23 cellular contexts compared by ENCODE assay signal in genomic region chr5:147773587-147773986, GRCh38. TPM values are rescaled to one million over a fixed set of nuclear protein-coding genes. Genes with fewer than 3 reads are reported as not detected.
A peak's percentile ranks its signal among the peaks of the same experiment; 100 is the strongest.
DNase-seq lines count a peak whose midpoint lies in the region; ATAC-seq and TF ChIP-seq lines count a peak whose summit lies in the region.
"Had no signal": no experiment of that assay in that cellular context is flagged by ENCODE, and none has a peak within 500 bp of the region (broad histone marks: within the 10 kb centered on the region; RNA-seq: fewer than 3 reads in every experiment).

No MANE protein-coding gene starts in this region.

- H3K4me3 Mint-ChIP-seq in H9 (no peak overlapping the region), MCF 10A (ENCODE audit: unreplicated experiment) (no peak overlapping the region)
- H3K4me3 Mint-ChIP-seq: CD14-positive monocyte; CD4-positive, alpha-beta T cell; CD8-positive, alpha-beta memory T cell; HFFc6 had no signal

- no peak overlapping the region for H3K56ac ChIP-seq in H9 (ENCODE audit: insufficient read length, low read depth, low read length)

- H2BK12ac ChIP-seq in H9 (ENCODE audit: insufficient read length, low read depth, low read length) = no peak overlapping the region

- no peaks in the 10 kb centered on the region for H3K23me2 ChIP-seq in H9 (ENCODE audit: insufficient read length, low read depth, low read length, poor library complexity, severe bottlenecking)

- no peak overlapping the region for H4K8ac ChIP-seq in H9 (replicated peaks; ENCODE audit: insufficient read length, low read depth, low read length)

- no peak overlapping the region for H3K23ac ChIP-seq in H9 (ENCODE audit: insufficient read length, low read depth, low read length)

- H2BK5ac ChIP-seq in H9 (ENCODE audit: insufficient read length, low read length) = no peak overlapping the region

- no peak overlapping the region for H2AK5ac ChIP-seq in H9 (ENCODE audit: insufficient read length, low read length)

- H2AFZ ChIP-seq in H9 (ENCODE audit: low read length) = no peak overlapping the region
- H2AFZ ChIP-seq: GM23248 had no signal

- no peak overlapping the region for H2BK20ac ChIP-seq in H9 (ENCODE audit: low read depth, low read length, poor library complexity, severe bottlenecking)

- POLR2A ChIA-PET in A673 (lab: Charles Lee; ENCODE audit: low non-redundant PET) = no interaction called here
- POLR2A ChIA-PET in MCF 10A (lab: Yijun Ruan, JAX) = no interaction called here

- H3K9me3 Mint-ChIP-seq in H9 (peaks cover 14 to 16% of the 10 kb centered on the region in 2 experiments), MCF 10A (ENCODE audit: unreplicated experiment) (no peaks in the 10 kb centered on the region)

- H3K27ac Mint-ChIP-seq in H9 (peak overlapping the region in 2 of 3 experiments; percentile 0 to 53; a peak in 2 of 7 replicates), MCF 10A (ENCODE audit: low read depth, unreplicated experiment) (no peak overlapping the region)
- H3K27ac Mint-ChIP-seq: CD14-positive monocyte; CD4-positive, alpha-beta T cell; CD8-positive, alpha-beta memory T cell; HFFc6 had no signal

- H3K27me3 Mint-ChIP-seq in H9 (ENCODE audit: low read depth) (no peaks in the 10 kb centered on the region), MCF 10A (ENCODE audit: insufficient read depth, unreplicated experiment) (peaks cover 67% of the 10 kb centered on the region)
- H3K27me3 Mint-ChIP-seq: CD4-positive, alpha-beta T cell; CD8-positive, alpha-beta memory T cell had no signal

- H3K36me3 Mint-ChIP-seq in H9 (ENCODE audit: insufficient read depth in 1 of 3, low read depth in 3 of 3) (peaks cover 6 to 19% (median 18%) of the 10 kb centered on the region in 3 experiments), MCF 10A (ENCODE audit: insufficient read depth, unreplicated experiment) (no peaks in the 10 kb centered on the region)
- H3K36me3 Mint-ChIP-seq: CD14-positive monocyte had no signal

- ATAC-seq in left lobe of liver = peak; percentile 98
- ATAC-seq in right lobe of liver = peak; percentile 94 to 99 (median 98)
- no peak for ATAC-seq in GM21360 (IDR thresholded peaks at IDR 0.05; ENCODE audit: unreplicated experiment)
- ATAC-seq in HG02885 (IDR thresholded peaks at IDR 0.05; ENCODE audit: poor library complexity, unreplicated experiment) = no peak

- H3K4me1 ChIP-seq in A673 (ENCODE audit: insufficient read depth, low read length, poor library complexity, severe bottlenecking) = peaks cover 76% of the 10 kb centered on the region
- H3K4me1 ChIP-seq in H9 (ENCODE audit: insufficient read depth, low read length) = no peaks in the 10 kb centered on the region
- H3K4me1 ChIP-seq in right lobe of liver = peaks cover 0 to 16% (median 0%) of the 10 kb centered on the region in 4 donors
- peaks cover 0 to 6% (median 0%) of the 10 kb centered on the region in 4 donors for H3K4me1 ChIP-seq in transverse colon
- H3K4me1 ChIP-seq: BE2C, HAP-1 had no signal

- intact Hi-C loops in A673 (cut with micrococcal nuclease; ENCODE audit: unreplicated experiment) = no loop called here
- intact Hi-C loops in right lobe of liver (cut with DNase I) = no loop called here
- intact Hi-C loops in MCF 10A (cut with micrococcal nuclease) = no loop called here
- intact Hi-C loops in transverse colon (cut with DNase I; ENCODE audit: low total_unique reads) = no loop called here

- H3K79me1 ChIP-seq in H9 (ENCODE audit: insufficient read depth, low read depth, low read length, poor library complexity, severe bottlenecking) = peaks cover 2% of the 10 kb centered on the region

- WGBS in H9 (ENCODE audit: extremely low coverage, insufficient read length, low lambda C conversion rate) = no CpG with 5 or more reads among the region's 2 CpGs
- WGBS in right lobe of liver (ENCODE audit: insufficient coverage, low coverage, low lambda C conversion rate, missing lambda C conversion rate) = 11% methylated on average over 2 of the region's 2 CpGs
- 94 to 95% methylated on average over 2 of the region's 2 CpGs for WGBS in transverse colon (ENCODE audit: low coverage in 1 of 2), 2 donors

- no peak overlapping the region for H3K4me2 ChIP-seq in H9 (ENCODE audit: insufficient read depth, insufficient read length, low read length)

- no peak overlapping the region for H3K18ac ChIP-seq in H9 (ENCODE audit: insufficient read length, low read depth, low read length)

- in situ Hi-C loops in transverse colon (cut with MboI; ENCODE audit: low pct_ligation_motif_present in 1 of 4, low pct_unique_long_range_greater_than_20kb in 1 of 4, low sequenced_read_pairs in 3 of 4) = no loop called here

- H3K4me3 ChIP-seq in A673 (ENCODE audit: low read depth, low read length, poor library complexity, severe bottlenecking) (no peak overlapping the region), right lobe of liver (no peak overlapping the region), transverse colon (no peak overlapping the region)
- H3K4me3 ChIP-seq: BLaER1 treated with 17β-estradiol and CSF1 and Interleukin-3, amounts not matched to agents 10 nM and 100 nM; GM23248; HAP-1 had no signal

- no peak overlapping the region for H2BK15ac ChIP-seq in H9 (ENCODE audit: low read depth, low read length)

- H3K27ac ChIP-seq in A673 (ENCODE audit: low read depth, low read length, poor library complexity, severe bottlenecking) (peak overlapping the region; percentile 25), H9 (ENCODE audit: insufficient read length, low read depth, low read length) (no peak overlapping the region), right lobe of liver (peak overlapping the region in 1 of 3 donors; percentile 45), transverse colon (no peak overlapping the region)
- H3K27ac ChIP-seq: 22Rv1; BLaER1 treated with 17β-estradiol and CSF1 and Interleukin-3, amounts not matched to agents 10 nM and 100 nM; GM23248 had no signal

- H2BK120ac ChIP-seq in H9 (ENCODE audit: low read depth, low read length, poor library complexity, severe bottlenecking) = no peak overlapping the region

- H4K91ac ChIP-seq in H9 (ENCODE audit: insufficient read length, low read depth, low read length) = no peak overlapping the region

- no peaks in the 10 kb centered on the region for H4K20me1 ChIP-seq in H9 (ENCODE audit: control insufficient read depth, insufficient read depth, insufficient read length)

- H3K4me1 Mint-ChIP-seq in H9 (peaks cover 10 to 24% of the 10 kb centered on the region in 2 experiments), MCF 10A (ENCODE audit: insufficient read depth, unreplicated experiment) (no peaks in the 10 kb centered on the region)
- H3K4me1 Mint-ChIP-seq: CD14-positive monocyte had no signal

- H3K9me3 ChIP-seq in A673 (ENCODE audit: low read depth, low read length, poor library complexity, severe bottlenecking) (peaks cover 10% of the 10 kb centered on the region), H9 (ENCODE audit: control insufficient read depth, low read depth, low read length) (no peaks in the 10 kb centered on the region), right lobe of liver (no peaks in the 10 kb centered on the region), transverse colon (no peaks in the 10 kb centered on the region)
- H3K9me3 ChIP-seq: BE2C, HAP-1 had no signal

- no peak overlapping the region for H3K4ac ChIP-seq in H9 (ENCODE audit: low read depth, low read length)

- H3K27me3 ChIP-seq in A673 (replicated peaks; ENCODE audit: insufficient read depth, low read depth, low read length, poor library complexity) (no peaks in the 10 kb centered on the region), H9 (ENCODE audit: insufficient read depth, low read length) (no peaks in the 10 kb centered on the region), right lobe of liver (no peaks in the 10 kb centered on the region), transverse colon (no peaks in the 10 kb centered on the region)
- H3K27me3 ChIP-seq: BE2C; BLaER1 treated with 17β-estradiol and CSF1 and Interleukin-3, amounts not matched to agents 10 nM and 100 nM had no signal

- H3K79me2 ChIP-seq in H9 (ENCODE audit: insufficient read depth, low read length) = no peaks in the 10 kb centered on the region

- H3K36me3 ChIP-seq in A673 (ENCODE audit: insufficient read depth, low read length, poor library complexity, severe bottlenecking) (peaks cover 15% of the 10 kb centered on the region), right lobe of liver (no peaks in the 10 kb centered on the region), transverse colon (no peaks in the 10 kb centered on the region)
- H3K36me3 ChIP-seq: BE2C, HAP-1 had no signal

- no peak overlapping the region for H3K14ac ChIP-seq in H9 (ENCODE audit: insufficient read depth, low read length)

- no peak for TF ChIP-seq EP300 in transverse colon (IDR thresholded peaks at IDR 0.05; ENCODE audit: low read depth)

- CTCF ChIA-PET in A673 (lab: Charles Lee) (no interaction called here), MCF 10A (lab: Yijun Ruan, JAX) (interaction anchor here (0.8 to 1.6 kb wide), 2 partner anchors 50 to 1266 kb away, joined by 3 to 4 read pairs; no protein-coding TSS in a partner anchor)

- H4K5ac ChIP-seq in H9 (ENCODE audit: insufficient read length, low read depth, low read length) = no peak overlapping the region

- DNase-seq in A673 (ENCODE audit: low spot score) = no peak
- DNase-seq in H9 = no peak
- peak; percentile 46 for DNase-seq in left lobe of liver (ENCODE audit: low spot score)
- peak in 1 of 3 donors; percentile 43 for DNase-seq in right lobe of liver
- DNase-seq in MCF 10A (ENCODE audit: unreplicated experiment) = no peak
- no peak for DNase-seq in transverse colon
- DNase-seq: ACHN; AML-193; BE2C; Calu3; CD4-positive, alpha-beta T cell; CD8-positive, alpha-beta memory T cell; DMS153; DND-41; GM23248; HFFc6 had no signal

- no peak for TF ChIP-seq CTCF in A673 (conservative IDR thresholded peaks at IDR 0.05; ENCODE audit: low read depth, low read length)
- no peak for TF ChIP-seq CTCF in H9 (conservative IDR thresholded peaks at IDR 0.05)
- peak in 1 of 4 donors; percentile 18 for TF ChIP-seq CTCF in right lobe of liver (IDR thresholded peaks at IDR 0.05)
- TF ChIP-seq CTCF in MCF 10A (IDR thresholded peaks at IDR 0.05; ENCODE audit: unreplicated experiment) = no peak
- TF ChIP-seq CTCF in transverse colon (IDR thresholded peaks at IDR 0.05) = no peak

- no peak overlapping the region for H3T11ph ChIP-seq in H9 (ENCODE audit: low read length)

- BruUV-seq in A673 (replicated peaks; lab: Mats Ljungman, UMichigan) = no TSS peak
- no TSS peak for BruUV-seq in MCF 10A (replicated peaks; lab: Mats Ljungman, UMichigan)

- no peak for TF ChIP-seq POLR2A in right lobe of liver (IDR thresholded peaks at IDR 0.05)
- no peak for TF ChIP-seq POLR2A in transverse colon (IDR thresholded peaks at IDR 0.05)

- no peak overlapping the region for H3K9ac ChIP-seq in H9 (ENCODE audit: extremely low read depth, insufficient read length, low read length)
- H3K9ac ChIP-seq: BLaER1 treated with 17β-estradiol and CSF1 and Interleukin-3, amounts not matched to agents 10 nM and 100 nM; GM23248 had no signal

RNA-seq across cellular contexts. Expression of gene JAKMIP2, which starts 8.9 kb away (rescaled TPM):
- total RNA-seq in A673 (2021) (67.4 and 85.5 TPM in 2 replicates), H9 (2021) (5.4 and 6.4 TPM in 2 replicates), left lobe of liver (0.40 TPM), right lobe of liver (under 1 TPM; 0.07 to 0.56 (median 0.31) TPM), MCF 10A (2022) (not detected in 2 replicates), transverse colon (under 1 TPM; 0.37 to 0.79 (median 0.40) TPM)
- total RNA-seq: Calu3, GM23248, HFFc6 had no signal

RNA-seq across cellular contexts. Expression of gene SPINK1, which starts 57.9 kb away (rescaled TPM):
- not detected in 2 replicates for total RNA-seq in A673 (2021)
- 2.0 and 3.1 TPM in 2 replicates for total RNA-seq in H9 (2021)
- 20.0 TPM for total RNA-seq in left lobe of liver
- 100 to 1,000 TPM in 3 of 6 experiments, 10 to 100 TPM in 3; 11.9 to 823 (median 161) TPM for total RNA-seq in right lobe of liver
- total RNA-seq in MCF 10A (2022) = 1.5 and 4.0 TPM in 2 replicates
- 100 to 1,000 TPM in 1 of 4 donors, 10 to 100 TPM in 2, not detected in 1; 22.5 to 317 (median 54.1) TPM for total RNA-seq in transverse colon
- total RNA-seq: CD4-positive, alpha-beta T cell; CD8-positive, alpha-beta memory T cell; GM23248; H4; HFFc6 had no signal

Comparison
In these comparisons a context has a peak if more than half of its experiments do, and no peak if none do; other contexts are left out.
1. ATAC-seq: peak in left lobe of liver (single experiment) and right lobe of liver (4 of 4); none in GM21360 (single experiment) and HG02885 (single experiment).